Comparison of ENCODE assay signal across 8 cellular contexts in the genomic region with DNA sequence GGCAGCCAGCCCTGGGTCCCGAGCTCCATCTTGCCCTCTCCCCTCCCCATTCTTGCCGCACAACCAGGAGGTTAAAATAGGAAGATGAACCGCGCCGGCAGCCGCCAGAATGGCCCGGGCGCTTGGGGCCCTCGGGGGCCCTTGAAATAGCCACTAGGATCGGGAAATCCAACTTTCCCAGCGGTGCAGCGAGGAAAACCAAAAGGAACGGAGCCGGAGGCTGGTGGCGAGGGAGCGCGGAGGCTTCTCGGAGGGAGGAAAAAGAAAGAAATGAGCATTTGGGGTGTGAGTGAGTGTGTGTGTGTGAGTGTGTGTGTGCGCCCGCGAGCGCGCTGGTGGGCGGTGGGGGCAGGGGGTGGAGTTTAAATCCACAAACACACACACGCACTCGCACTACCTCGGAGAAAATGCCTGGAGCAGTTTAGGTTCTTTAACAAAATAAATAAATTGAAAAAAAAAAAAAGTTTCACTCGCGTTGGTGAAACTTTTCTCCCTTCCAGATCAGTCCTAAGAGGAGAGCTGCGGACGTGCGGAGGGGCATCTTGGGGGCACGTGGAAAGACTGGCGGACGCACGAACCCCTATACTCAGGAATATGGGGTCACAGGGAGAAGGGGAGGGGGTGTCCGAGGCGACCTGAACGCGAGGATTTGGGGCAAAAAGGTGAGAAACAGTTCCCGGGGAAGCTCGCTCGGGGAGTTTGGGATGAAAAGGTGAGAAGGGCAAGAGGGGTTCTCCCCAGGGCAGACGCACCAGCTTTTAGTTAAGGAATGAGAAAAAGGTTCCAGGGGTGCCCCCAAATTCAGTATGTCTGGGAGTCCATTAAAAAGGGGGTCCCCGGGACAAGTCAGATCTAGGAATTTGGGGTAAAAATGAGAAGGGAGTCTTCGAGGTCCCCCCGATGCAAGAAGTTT. TPM values are rescaled to one million over a fixed set of nuclear protein-coding genes. Genes with fewer than 3 reads are reported as not detected.
A peak's percentile ranks its signal among the peaks of the same experiment; 100 is the strongest.
DNase-seq lines count a peak whose midpoint lies in the region; ATAC-seq and TF ChIP-seq lines count a peak whose summit lies in the region.

No MANE protein-coding gene starts in this region.

- peak overlapping the region; percentile 69 to 76 for H3K4me3 ChIP-seq in HCT116 (replicated peaks in 1 of 2; ENCODE audit: low read depth in 1 of 2, low read length in 2 of 2)
- peak overlapping the region; percentile 68 for H3K4me3 ChIP-seq in iPS-20b (ENCODE audit: low read length)
- peak overlapping the region; percentile 49 to 94 (median 74) for H3K4me3 ChIP-seq in skin epidermis

- H3K36me3 ChIP-seq in HCT116 (ENCODE audit: control insufficient read depth in 1 of 2, insufficient read depth in 2 of 2, low read length in 2 of 2) = no peaks in the 10 kb centered on the region
- no peaks in the 10 kb centered on the region for H3K36me3 ChIP-seq in iPS-20b (ENCODE audit: insufficient read depth, low read depth, low read length)

- H3K4me2 ChIP-seq in HCT116 (ENCODE audit: low read length) = peak overlapping the region; percentile 89

- POLR2A ChIA-PET in HCT116 (lab: Charles Lee) = interaction anchor here (1.6 kb wide), 1 partner anchor 16 kb away, joined by 3 read pairs; no protein-coding TSS in a partner anchor

- no peak for TF ChIP-seq CTCF in 22Rv1 (IDR thresholded peaks at IDR 0.05)
- no peak for TF ChIP-seq CTCF in HCT116 (IDR thresholded peaks at IDR 0.05 in 2 of 3, conservative IDR thresholded peaks at IDR 0.05 in 1 of 3; ENCODE audit: borderline replicate concordance in 1 of 3, insufficient read depth in 1 of 3, low read depth in 2 of 3, low read length in 2 of 3)
- no peak for TF ChIP-seq CTCF in brain (conservative IDR thresholded peaks at IDR 0.05)

- DNase-seq in HCT116 (ENCODE audit: low read depth, low spot score) (no peak), NAMALWA (ENCODE audit: low spot score) (no peak), HPDE6-E6E7 (ENCODE audit: extremely low spot score) (no peak)

- peaks cover 22% of the 10 kb centered on the region for H3K4me1 Mint-ChIP-seq in T-helper 1 cell treated with Interleukin-12 subunit alpha and Interleukin-12 subunit beta and Interleukin-4 antibody, amounts not matched to agents 30 μg/mL and 1 μg/mL, for 36 hours (ENCODE audit: low read depth)
- H3K4me1 Mint-ChIP-seq in brain = peaks cover 27% of the 10 kb centered on the region

- H3K27me3 ChIP-seq in HCT116 (ENCODE audit: insufficient read depth, low read length) = no peaks in the 10 kb centered on the region
- peaks cover 26% of the 10 kb centered on the region for H3K27me3 ChIP-seq in iPS-20b (ENCODE audit: insufficient read depth, low read length)

- H3K27ac ChIP-seq in 22Rv1 (peak overlapping the region; percentile 20; the same call in 1 of the 2 replicates), HCT116 (ENCODE audit: low read depth, low read length) (no peak overlapping the region), iPS-20b (ENCODE audit: low read length) (no peak overlapping the region), skin epidermis (peak overlapping the region in 19 of 21 experiments; percentile 3 to 92 (median 80))

- RAD21 ChIA-PET in HCT116 (lab: Charles Lee; ENCODE audit: low non-redundant PET in 1 of 2, low total read pairs in 2 of 2, uncharacterized antibody in 2 of 2, unreplicated experiment in 2 of 2) = no interaction called here

- no peaks in the 10 kb centered on the region for H3K9me3 Mint-ChIP-seq in T-helper 1 cell treated with Interleukin-12 subunit alpha and Interleukin-12 subunit beta and Interleukin-4 antibody, amounts not matched to agents 30 μg/mL and 1 μg/mL, for 36 hours
- H3K9me3 Mint-ChIP-seq in brain = peaks cover 0 to 4% (median 0%) of the 10 kb centered on the region in 5 experiments

- CTCF ChIA-PET in HCT116 (lab: Charles Lee) = no interaction called here

- H3K79me2 ChIP-seq in HCT116 (ENCODE audit: insufficient read depth, low read length) = peaks cover 17% of the 10 kb centered on the region

- no peak overlapping the region for H2AFZ ChIP-seq in HCT116 (ENCODE audit: low read depth, low read length, poor library complexity, severe bottlenecking)

- H3K9me2 ChIP-seq in HCT116 (ENCODE audit: insufficient read depth) = no peaks in the 10 kb centered on the region

- peaks cover 19% of the 10 kb centered on the region for H3K27me3 Mint-ChIP-seq in T-helper 1 cell treated with Interleukin-12 subunit alpha and Interleukin-12 subunit beta and Interleukin-4 antibody, amounts not matched to agents 30 μg/mL and 1 μg/mL, for 36 hours (ENCODE audit: low read depth)
- H3K27me3 Mint-ChIP-seq in brain = peaks cover 17% of the 10 kb centered on the region

- BruUV-seq in HCT116 (replicated peaks; lab: Mats Ljungman, UMichigan) = no TSS peak

- H3K36me3 Mint-ChIP-seq in T-helper 1 cell treated with Interleukin-12 subunit alpha and Interleukin-12 subunit beta and Interleukin-4 antibody, amounts not matched to agents 30 μg/mL and 1 μg/mL, for 36 hours (ENCODE audit: low read depth) = peaks cover 2% of the 10 kb centered on the region
- no peaks in the 10 kb centered on the region for H3K36me3 Mint-ChIP-seq in brain

- H3K4me3 Mint-ChIP-seq in T-helper 1 cell treated with Interleukin-12 subunit alpha and Interleukin-12 subunit beta and Interleukin-4 antibody, amounts not matched to agents 30 μg/mL and 1 μg/mL, for 36 hours = peak overlapping the region; percentile 90
- peak overlapping the region; percentile 91 to 95 (median 92) for H3K4me3 Mint-ChIP-seq in brain

- no peak for TF ChIP-seq POLR2A in HCT116 (IDR thresholded peaks at IDR 0.05; ENCODE audit: borderline replicate concordance, extremely low read depth, insufficient read depth, insufficient read length)

- TF ChIP-seq RAD21 in HCT116 (IDR thresholded peaks at IDR 0.05; ENCODE audit: low read depth) = no peak

- H3K9me3 ChIP-seq in HCT116 (ENCODE audit: control insufficient read depth in 1 of 2, insufficient read depth in 1 of 2, low read depth in 1 of 2, low read length in 2 of 2) = no peaks in the 10 kb centered on the region
- H3K9me3 ChIP-seq in iPS-20b (ENCODE audit: insufficient read depth, low read depth, low read length) = no peaks in the 10 kb centered on the region

- no peak for ATAC-seq in HCT116

- H3K4me1 ChIP-seq in HCT116 (ENCODE audit: control insufficient read depth in 1 of 2, insufficient read depth in 2 of 2, low read length in 2 of 2) = peaks cover 6 to 14% of the 10 kb centered on the region in 2 experiments; a peak in 3 of 4 replicates
- H3K4me1 ChIP-seq in iPS-20b (ENCODE audit: insufficient read depth, low read length) = peaks cover 6% of the 10 kb centered on the region; the same call in 1 of the 2 replicates

- intact Hi-C loops in HCT116 (cut with micrococcal nuclease) = no loop called here

- H4K20me1 ChIP-seq in HCT116 (ENCODE audit: insufficient read depth) = no peaks in the 10 kb centered on the region

- peak overlapping the region; percentile 78; the same call in 1 of the 2 replicates for H3K9ac ChIP-seq in HCT116 (ENCODE audit: low read length)
- peak overlapping the region; percentile 41; the same call in 1 of the 2 replicates for H3K9ac ChIP-seq in iPS-20b (ENCODE audit: low read depth, low read length)

- H3K27ac Mint-ChIP-seq in T-helper 1 cell treated with Interleukin-12 subunit alpha and Interleukin-12 subunit beta and Interleukin-4 antibody, amounts not matched to agents 30 μg/mL and 1 μg/mL, for 36 hours = peak overlapping the region; percentile 84
- H3K27ac Mint-ChIP-seq in brain = peak overlapping the region; percentile 77 to 91 (median 87)

TF ChIP-seq in HCT116, 20 proteins besides CTCF, POLR2A, EP300 and RAD21 (continues in another document):
- TF ChIP-seq ELF1 (IDR thresholded peaks at IDR 0.05; ENCODE audit: borderline replicate concordance, low read depth) (no peak), CBX3 (IDR thresholded peaks at IDR 0.05; ENCODE audit: low read depth) (no peak), ZBTB33 (IDR thresholded peaks at IDR 0.05; ENCODE audit: extremely low read depth, insufficient replicate concordance, low read length) (no peak), POLR2AphosphoS5 (IDR thresholded peaks at IDR 0.05; ENCODE audit: low read depth, low read length) (no peak), SRF (IDR thresholded peaks at IDR 0.05; ENCODE audit: low read depth) (no peak), SIN3A (IDR thresholded peaks at IDR 0.05; ENCODE audit: low read depth) (no peak), FOSL1 (IDR thresholded peaks at IDR 0.05; ENCODE audit: low read depth) (no peak), YY1 (IDR thresholded peaks at IDR 0.05; ENCODE audit: extremely low read depth, insufficient replicate concordance, low read depth, low read length) (no peak)

RNA-seq across cellular contexts. Expression of gene RFX2, which starts 1.3 kb away (rescaled TPM):
- total RNA-seq in HCT116 (2021; ENCODE audit: unreplicated experiment) = 13.7 TPM
- 9.8 and 9.9 TPM in 2 replicates for polyA plus RNA-seq in HCT116 (2012)
- 29.6 TPM for polyA plus RNA-seq in brain (ENCODE audit: insufficient read depth, low read depth, low replicate concordance)

RNA-seq across cellular contexts. Expression of gene ACSBG2, which starts 26.5 kb away (rescaled TPM):
- 0.37 TPM for total RNA-seq in HCT116 (2021; ENCODE audit: unreplicated experiment)
- polyA plus RNA-seq in HCT116 (2012) = 0.40 and 0.86 TPM in 2 replicates
- not detected for polyA plus RNA-seq in brain (ENCODE audit: insufficient read depth, low read depth, low replicate concordance)

Comparison
In these comparisons a context has a peak if more than half of its experiments do, and no peak if none do; other contexts are left out.
1. H3K27ac ChIP-seq: peak in 22Rv1 (single experiment) and skin epidermis (19 of 21); none in HCT116 (single experiment) and iPS-20b (single experiment).
2. Peak in every context shown above with its lines, with median percentiles within 50 percentile points of each other: H3K4me3 ChIP-seq.